In the genomic region with DNA sequence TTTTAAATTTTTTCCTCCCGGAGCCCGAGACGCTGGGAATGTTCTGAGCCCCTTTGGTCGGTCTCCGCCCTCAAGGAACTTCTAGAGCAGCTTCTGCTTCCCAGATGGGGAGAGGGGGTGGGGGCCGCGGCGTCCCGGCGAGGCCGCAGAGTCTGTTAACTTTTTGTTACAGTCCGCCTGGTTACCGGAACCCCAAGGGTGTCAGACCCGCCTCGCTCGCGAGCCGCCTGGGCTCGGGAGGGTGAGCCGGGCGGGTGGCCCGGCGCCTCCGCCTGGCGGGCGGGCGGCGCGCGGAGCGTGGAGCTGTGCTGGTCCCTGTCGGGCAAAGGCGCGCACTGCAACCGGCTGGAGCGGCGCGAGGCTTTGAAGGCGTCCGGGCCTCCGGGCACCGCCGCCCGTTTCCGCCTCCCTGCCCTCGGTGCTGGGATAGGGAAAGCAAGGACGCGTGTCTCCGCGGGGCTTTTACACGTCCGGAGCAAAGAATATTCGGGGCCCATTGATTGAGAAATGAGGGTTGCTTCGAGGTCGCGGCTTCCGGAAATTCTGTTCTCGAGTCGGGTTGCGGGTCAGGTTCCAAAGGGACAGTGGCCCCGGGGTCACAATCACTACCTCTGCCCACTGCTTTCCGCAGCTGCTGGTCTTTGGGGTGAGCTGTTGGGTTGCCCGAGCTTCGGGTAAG, we compare ENCODE assay signal across 8 cellular contexts. TPM values are rescaled to one million over a fixed set of nuclear protein-coding genes. Genes with fewer than 3 reads are reported as not detected.
DNase-seq lines count a peak whose midpoint lies in the region; ATAC-seq and TF ChIP-seq lines count a peak whose summit lies in the region.

No MANE protein-coding gene starts in this region.

- no peaks in the 10 kb centered on the region for H3K27me3 ChIP-seq in MG63
- H3K27me3 ChIP-seq in kidney epithelial cell (ENCODE audit: control insufficient read depth, insufficient read depth, low read length) = peaks cover 3% of the 10 kb centered on the region

- peak; percentile 39 for TF ChIP-seq CTCF in kidney epithelial cell (IDR thresholded peaks at IDR 0.05; ENCODE audit: insufficient read depth, low read length, poor library complexity, severe bottlenecking)

- H3K36me3 ChIP-seq in MG63 (no peaks in the 10 kb centered on the region), kidney epithelial cell (ENCODE audit: control insufficient read depth, insufficient read depth, low read length) (no peaks in the 10 kb centered on the region)

- ATAC-seq in GM21786 (IDR thresholded peaks at IDR 0.05; ENCODE audit: unreplicated experiment) = peak; percentile 42

- DNase-seq in ELF-1 (ENCODE audit: low read depth, low spot score) (peak; percentile 89), MG63 (peak; percentile 76), cerebellar cortex (ENCODE audit: low spot score) (peak; percentile 61), kidney epithelial cell (ENCODE audit: low read depth) (no peak), middle frontal gyrus (ENCODE audit: extremely low spot score, low spot score) (no peak)
- peak; percentile 64 for DNase-seq in activated CD4-positive, CD25-positive, alpha-beta regulatory T cell treated with anti-CD3 and anti-CD28 coated beads, Interleukin-2, amount 50 U/mL, for 16 hours (ENCODE audit: low read depth, low spot score)
- DNase-seq in stimulated activated CD4-positive, alpha-beta T cell treated with anti-CD3 and anti-CD28 coated beads, Interleukin-15, amount 100 ng/mL, for 24 hours = peak; percentile 88

- H3K4me3 ChIP-seq in MG63 (peak overlapping the region; percentile 59), kidney epithelial cell (ENCODE audit: low read depth, low read length) (peak overlapping the region; percentile 73)

- no peaks in the 10 kb centered on the region for H3K9me3 ChIP-seq in MG63

RNA-seq across cellular contexts. Expression of a gene that starts 1.7 kb away (rescaled TPM):
- total RNA-seq in MG63 (2014; rRNA removed; shearing (Covaris generic); ENCODE audit: low replicate concordance) = 0.27 and 0.49 TPM in 2 replicates
- 25.1 and 25.2 TPM in 2 replicates for total RNA-seq in kidney epithelial cell

Comparison
In these comparisons a context has a peak if more than half of its experiments do, and no peak if none do; other contexts are left out.
1. DNase-seq: peak in ELF-1 (single experiment), MG63 (single experiment), activated CD4-positive, CD25-positive, alpha-beta regulatory T cell treated with anti-CD3 and anti-CD28 coated beads, Interleukin-2, amount 50 U/mL, for 16 hours (single experiment), cerebellar cortex (single experiment) and stimulated activated CD4-positive, alpha-beta T cell treated with anti-CD3 and anti-CD28 coated beads, Interleukin-15, amount 100 ng/mL, for 24 hours (single experiment); none in kidney epithelial cell (single experiment) and middle frontal gyrus (single experiment).
2. RNA of a gene that starts 1.7 kb away (total RNA-seq): 25.1 to 25.2 TPM in kidney epithelial cell; 0.27 to 0.49 TPM in MG63; every median in the first group is over 10 times any median in the second.